ENCODE assay signal across 17 cellular contexts in the genomic region with DNA sequence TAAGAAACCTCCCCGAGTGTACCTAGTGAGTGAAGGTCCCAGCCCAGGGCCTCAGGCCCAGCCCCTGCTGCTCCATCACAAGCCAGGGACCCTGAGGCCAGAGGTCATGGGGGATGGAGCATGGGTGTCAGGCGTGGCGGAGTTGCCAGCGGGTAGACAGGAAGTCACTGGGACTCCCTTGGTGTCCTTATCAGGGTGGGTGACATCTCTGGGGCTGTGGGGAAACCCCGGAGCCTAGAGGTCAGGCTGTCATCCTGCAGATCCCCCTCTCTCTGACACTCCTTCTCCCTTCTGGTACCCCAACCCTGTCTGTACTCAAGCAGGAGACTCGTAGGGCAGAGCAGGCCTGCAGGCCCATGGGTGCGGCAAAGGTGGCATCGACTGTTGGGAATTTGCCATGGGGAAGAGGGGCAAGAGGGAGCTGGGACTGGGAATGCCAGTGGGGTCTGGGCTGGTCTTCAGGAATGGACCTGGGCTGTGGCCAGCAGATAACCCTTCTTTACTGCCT. TPM values are rescaled to one million over a fixed set of nuclear protein-coding genes. Genes with fewer than 3 reads are reported as not detected.
DNase-seq lines count a peak whose midpoint lies in the region; ATAC-seq and TF ChIP-seq lines count a peak whose summit lies in the region.
"Had no signal": no experiment of that assay in that cellular context is flagged by ENCODE, and none has a peak within 500 bp of the region (broad histone marks: within the 10 kb centered on the region; RNA-seq: fewer than 3 reads in every experiment).

No MANE protein-coding gene starts in this region.

- H3K9me3 ChIP-seq in right atrium auricular region (no peaks in the 10 kb centered on the region), adrenal gland (replicated peaks in 1 of 3) (no peaks in the 10 kb centered on the region)
- no peaks in the 10 kb centered on the region for H3K9me3 ChIP-seq in naive thymus-derived CD4-positive, alpha-beta T cell (ENCODE audit: control insufficient read depth in 2 of 3, low read length in 3 of 3)
- H3K9me3 ChIP-seq: psoas muscle, SJCRH30 had no signal

- POLR2A ChIA-PET in naive thymus-derived CD4-positive, alpha-beta T cell (lab: Charles Lee): no interaction called here

- H3K4me3 Mint-ChIP-seq in naive thymus-derived CD4-positive, alpha-beta T cell: no peak overlapping the region
- no peak overlapping the region for H3K4me3 Mint-ChIP-seq in type B pancreatic cell
- H3K4me3 Mint-ChIP-seq: activated naive CD8-positive, alpha-beta T cell had no signal

- TF ChIP-seq CTCF in right atrium auricular region (IDR thresholded peaks at IDR 0.05): no peak
- no peak for TF ChIP-seq CTCF in adrenal gland (IDR thresholded peaks at IDR 0.05)
- TF ChIP-seq CTCF in type B pancreatic cell (conservative IDR thresholded peaks at IDR 0.05): no peak

- DNase-seq in cardiac septum (ENCODE audit: low spot score) (peak; percentile 74), right atrium auricular region (ENCODE audit: low spot score) (no peak), adrenal gland (peak in 4 of 7 donors; percentile 0 to 18 (median 12)), type B pancreatic cell (ENCODE audit: extremely low spot score, unreplicated experiment) (no peak), HUDEP-2 (lab: John Stamatoyannopoulos, UW; ENCODE audit: unreplicated experiment in 76 of 76) (no peak), NCI-H774 (lab: John Stamatoyannopoulos, UW) (no peak)
- no peak for DNase-seq in naive thymus-derived CD4-positive, alpha-beta T cell
- DNase-seq: activated CD4-positive, alpha-beta T cell treated with anti-CD3 and anti-CD28 coated beads for 1 hour; activated CD8-positive, alpha-beta memory T cell treated with anti-CD3 and anti-CD28 coated beads, Interleukin-2, amount 50 U/mL, for 4 hours; GDM1; NCI-H226; SJCRH30; T-helper 9 cell had no signal

- H3K27me3 ChIP-seq in right atrium auricular region: no peaks in the 10 kb centered on the region
- H3K27me3 ChIP-seq in adrenal gland: no peaks in the 10 kb centered on the region
- no peaks in the 10 kb centered on the region for H3K27me3 ChIP-seq in naive thymus-derived CD4-positive, alpha-beta T cell (ENCODE audit: control insufficient read depth in 2 of 2, insufficient read depth in 2 of 2, low read length in 2 of 2)

- ATAC-seq in naive thymus-derived CD4-positive, alpha-beta T cell: peak; percentile 36
- ATAC-seq in GM18867 (IDR thresholded peaks at IDR 0.05; ENCODE audit: unreplicated experiment): no peak

- no peaks in the 10 kb centered on the region for H3K9me3 Mint-ChIP-seq in naive thymus-derived CD4-positive, alpha-beta T cell
- no peaks in the 10 kb centered on the region for H3K9me3 Mint-ChIP-seq in type B pancreatic cell

- no peaks in the 10 kb centered on the region for H3K36me3 ChIP-seq in right atrium auricular region
- H3K36me3 ChIP-seq in adrenal gland (replicated peaks in 1 of 2): no peaks in the 10 kb centered on the region
- H3K36me3 ChIP-seq in naive thymus-derived CD4-positive, alpha-beta T cell (ENCODE audit: control insufficient read depth in 2 of 3, insufficient read depth in 3 of 3, low read length in 3 of 3): no peaks in the 10 kb centered on the region
- H3K36me3 ChIP-seq: SJCRH30 had no signal

- peaks cover 0 to 9% (median 0%) of the 10 kb centered on the region in 7 donors for H3K4me1 Mint-ChIP-seq in naive thymus-derived CD4-positive, alpha-beta T cell
- peaks cover 22% of the 10 kb centered on the region for H3K4me1 Mint-ChIP-seq in type B pancreatic cell (ENCODE audit: unreplicated experiment)

- no peak for TF ChIP-seq POLR2A in adrenal gland (IDR thresholded peaks at IDR 0.05)

- CTCF ChIA-PET in naive thymus-derived CD4-positive, alpha-beta T cell (lab: Charles Lee): interaction anchor here (0.6 kb wide), 1 partner anchor 166 kb away, joined by 5 read pairs; no protein-coding TSS in a partner anchor

- no peaks in the 10 kb centered on the region for H3K36me3 Mint-ChIP-seq in naive thymus-derived CD4-positive, alpha-beta T cell
- no peaks in the 10 kb centered on the region for H3K36me3 Mint-ChIP-seq in type B pancreatic cell
- H3K36me3 Mint-ChIP-seq: activated naive CD8-positive, alpha-beta T cell had no signal

- no peaks in the 10 kb centered on the region for H3K27me3 Mint-ChIP-seq in naive thymus-derived CD4-positive, alpha-beta T cell
- H3K27me3 Mint-ChIP-seq in type B pancreatic cell: no peaks in the 10 kb centered on the region
- H3K27me3 Mint-ChIP-seq: activated naive CD8-positive, alpha-beta T cell had no signal

- 78 to 95% (median 92%) methylated on average over 4 to 8 of the region's 8 CpGs for WGBS in adrenal gland, 4 donors

- no peak overlapping the region for H3K27ac ChIP-seq in right atrium auricular region
- no peak overlapping the region for H3K27ac ChIP-seq in adrenal gland
- H3K27ac ChIP-seq in naive thymus-derived CD4-positive, alpha-beta T cell (ENCODE audit: low read depth, low read length): no peak overlapping the region
- H3K27ac ChIP-seq: psoas muscle, SJCRH30 had no signal

- no peak overlapping the region for H3K27ac Mint-ChIP-seq in naive thymus-derived CD4-positive, alpha-beta T cell
- peak overlapping the region; percentile 91 for H3K27ac Mint-ChIP-seq in type B pancreatic cell

- H3K4me3 ChIP-seq in right atrium auricular region (no peak overlapping the region), adrenal gland (no peak overlapping the region)
- no peak overlapping the region for H3K4me3 ChIP-seq in naive thymus-derived CD4-positive, alpha-beta T cell (ENCODE audit: low read length)
- H3K4me3 ChIP-seq: psoas muscle, SJCRH30 had no signal

- H3K4me1 ChIP-seq in right atrium auricular region (peaks cover 0 to 4% of the 10 kb centered on the region in 2 donors), adrenal gland (replicated peaks in 1 of 2) (peaks cover 5% of the 10 kb centered on the region in 2 donors)
- H3K4me1 ChIP-seq in naive thymus-derived CD4-positive, alpha-beta T cell (ENCODE audit: control insufficient read depth in 2 of 2, insufficient read depth in 2 of 2, low read length in 2 of 2): peaks cover 0 to 13% of the 10 kb centered on the region in 2 donors
- H3K4me1 ChIP-seq: psoas muscle, SJCRH30 had no signal

- intact Hi-C loops in cardiac septum (cut with DNase I): no loop called here
- intact Hi-C loops in adrenal gland (cut with DNase I): no loop called here
- intact Hi-C loops in naive thymus-derived CD4-positive, alpha-beta T cell (cut with micrococcal nuclease): no loop called here

RNA-seq across cellular contexts. Expression of a gene that starts 10.8 kb away (rescaled TPM):
- total RNA-seq in cardiac septum: 15.9 TPM
- total RNA-seq in right atrium auricular region: 10 to 100 TPM; 12.6 to 25.5 TPM
- total RNA-seq in adrenal gland: 10 to 100 TPM; 14.4 to 69.9 (median 44.5) TPM
- polyA plus RNA-seq in adrenal gland: 10 to 100 TPM; 14.7 to 45.0 (median 19.8) TPM
- 10 to 100 TPM in 2 of 5 experiments, 1 to 10 TPM in 2, under 1 TPM in 1; 0.67 to 96.0 (median 5.0) TPM for total RNA-seq in naive thymus-derived CD4-positive, alpha-beta T cell
- under 1 TPM; 0.07 to 0.67 TPM for polyA plus RNA-seq in naive thymus-derived CD4-positive, alpha-beta T cell
- 41.1 and 61.0 TPM in 2 replicates for total RNA-seq in type B pancreatic cell (ENCODE audit: low replicate concordance)

RNA-seq across cellular contexts. Expression of a gene that starts 50.4 kb away (rescaled TPM):
- 1.0 TPM for total RNA-seq in cardiac septum
- 1 to 10 TPM in 1 of 2 donors, under 1 TPM in 1; 0.75 to 1.0 TPM for total RNA-seq in right atrium auricular region
- total RNA-seq in adrenal gland: 1 to 10 TPM in 1 of 8 donors, under 1 TPM in 4, not detected in 3; 0.14 to 1.5 (median 0.50) TPM
- 1 to 10 TPM in 1 of 3 donors, under 1 TPM in 2; 0.20 to 2.0 (median 0.40) TPM for polyA plus RNA-seq in adrenal gland
- total RNA-seq in naive thymus-derived CD4-positive, alpha-beta T cell: 10 to 100 TPM in 1 of 5 experiments, 1 to 10 TPM in 1, not detected in 3; 4.9 to 14.1 TPM
- not detected for polyA plus RNA-seq in naive thymus-derived CD4-positive, alpha-beta T cell
- total RNA-seq in type B pancreatic cell (ENCODE audit: low replicate concordance): not detected in 2 replicates
- total RNA-seq: fibroblast of villous mesenchyme, SJCRH30 had no signal

Comparison
In these comparisons a context has a peak if more than half of its experiments do, and no peak if none do; other contexts are left out.
1. DNase-seq: peak in cardiac septum (single experiment) and adrenal gland (4 of 7); none in right atrium auricular region (single experiment), naive thymus-derived CD4-positive, alpha-beta T cell (0 of 9), type B pancreatic cell (single experiment), HUDEP-2 (0 of 76) and NCI-H774 (single experiment).